1 cellular context compared by ENCODE assay signal in genomic region chr2:159124441-159124911, GRCh38.
TF ChIP-seq lines count a peak whose summit lies in the region.

No MANE protein-coding gene starts in this region.

TF ChIP-seq in K562, 482 proteins besides CTCF, POLR2A, EP300 and RAD21 (continued from another document and continues in another):
- TF ChIP-seq ZNF318 (IDR thresholded peaks at IDR 0.05; ENCODE audit: borderline replicate concordance in 1 of 2, low read depth in 1 of 2) = 0 out of 4 replicates have a peak, but pooled peaks of 1 of the 2 experiments have one; percentile 53
- TF ChIP-seq RREB1 (CRISPR knock-in tag; IDR thresholded peaks at IDR 0.05) = no peak
- peak; percentile 68; the same call in 1 of the 2 replicates for TF ChIP-seq PYGO2 (tag; IDR thresholded peaks at IDR 0.05)
- no peak for TF ChIP-seq EP400 (IDR thresholded peaks at IDR 0.05)
- TF ChIP-seq CREB5 (CRISPR knock-in tag; IDR thresholded peaks at IDR 0.05) = 0 out of 2 replicates have a peak, but pooled peaks have one; percentile 21
- no peak for TF ChIP-seq PML (IDR thresholded peaks at IDR 0.05; ENCODE audit: low read length)
- no peak; a peak in 1 of 3 replicates for TF ChIP-seq CBX3 (IDR thresholded peaks at IDR 0.05; ENCODE audit: borderline replicate concordance in 1 of 2, low read length in 2 of 2)
- no peak for TF ChIP-seq ZHX1 (conservative IDR thresholded peaks at IDR 0.05; ENCODE audit: low read length)
- TF ChIP-seq E4F1 (CRISPR knock-in tag; IDR thresholded peaks at IDR 0.05; ENCODE audit: borderline replicate concordance) = no peak
- TF ChIP-seq GABPA (tag; conservative IDR thresholded peaks at IDR 0.05; ENCODE audit: low read depth) = 0 out of 2 replicates have a peak, but pooled peaks have one; percentile 26
- TF ChIP-seq THRAP3 (IDR thresholded peaks at IDR 0.05; ENCODE audit: borderline replicate concordance) = no peak
- TF ChIP-seq SUPT5H (IDR thresholded peaks at IDR 0.05) = no peak
- TF ChIP-seq SMAD3 (CRISPR knock-in tag; conservative IDR thresholded peaks at IDR 0.05) = 0 out of 2 replicates have a peak, but pooled peaks have one; percentile 56
- peak; percentile 56; the same call in 1 of the 2 replicates for TF ChIP-seq DIDO1 (tag; IDR thresholded peaks at IDR 0.05; ENCODE audit: low read depth)
- TF ChIP-seq CC2D1A (IDR thresholded peaks at IDR 0.05) = no peak
- no peak for TF ChIP-seq ELK1 (CRISPR knock-in tag; IDR thresholded peaks at IDR 0.05)
- no peak for TF ChIP-seq ASH1L (IDR thresholded peaks at IDR 0.05; ENCODE audit: borderline replicate concordance, low read depth, partially characterized antibody)
- no peak for TF ChIP-seq XRCC5 (IDR thresholded peaks at IDR 0.05; ENCODE audit: low read depth, low read length)
- no peak for TF ChIP-seq ZNF217 (CRISPR knock-in tag; IDR thresholded peaks at IDR 0.05)
- no peak for TF ChIP-seq NELFE (IDR thresholded peaks at IDR 0.05; ENCODE audit: insufficient read depth, insufficient read length)
- TF ChIP-seq BCLAF1 (IDR thresholded peaks at IDR 0.05; ENCODE audit: borderline replicate concordance in 1 of 2, control insufficient read depth in 1 of 2, low read depth in 2 of 2, low read length in 1 of 2) = no peak
- no peak for TF ChIP-seq EGR1 (conservative IDR thresholded peaks at IDR 0.05)
- TF ChIP-seq TCF7L2 (IDR thresholded peaks at IDR 0.05; ENCODE audit: low read depth, low read length) = no peak
- TF ChIP-seq MAFG (tag; conservative IDR thresholded peaks at IDR 0.05) = no peak
- no peak for TF ChIP-seq ZNF165 (CRISPR knock-in tag; IDR thresholded peaks at IDR 0.05; ENCODE audit: borderline replicate concordance)
- TF ChIP-seq CCAR2 (IDR thresholded peaks at IDR 0.05; ENCODE audit: low read depth, low read length) = no peak
- no peak for TF ChIP-seq SREBF1 (IDR thresholded peaks at IDR 0.05; ENCODE audit: borderline replicate concordance, low read depth, low read length)
